ENCODE assay signal across 18 cellular contexts in genomic region chr4:4226606-4227438, GRCh38. TPM values are rescaled to one million over a fixed set of nuclear protein-coding genes. Genes with fewer than 3 reads are reported as not detected.
DNase-seq lines count a peak whose midpoint lies in the region; ATAC-seq and TF ChIP-seq lines count a peak whose summit lies in the region.
"Had no signal": no experiment of that assay in that cellular context is flagged by ENCODE, and none has a peak within 500 bp of the region (broad histone marks: within the 10 kb centered on the region; RNA-seq: fewer than 3 reads in every experiment).

Gene OTOP1 (minus strand): TSS chr4:4226929. CDS start chr4:4226864, 65 bp downstream.

- POLR2A ChIA-PET in CD4-positive, alpha-beta memory T cell (lab: Charles Lee; ENCODE audit: partially characterized antibody) = no interaction called here

- peaks cover 3 to 13% (median 11%) of the 10 kb centered on the region in 4 donors for H3K4me1 Mint-ChIP-seq in CD4-positive, alpha-beta memory T cell
- H3K4me1 Mint-ChIP-seq in endodermal cell (peaks cover 5% of the 10 kb centered on the region), nephron progenitor cell (peaks cover 8% of the 10 kb centered on the region)

- no peak for ATAC-seq in HG03439 (IDR thresholded peaks at IDR 0.05; ENCODE audit: unreplicated experiment)
- ATAC-seq in HG03469 (IDR thresholded peaks at IDR 0.05; ENCODE audit: unreplicated experiment) = no peak
- ATAC-seq: Right ventricle myocardium inferior, T-cell had no signal

- H3K4me3 Mint-ChIP-seq in CD4-positive, alpha-beta memory T cell = peak within 1 kb of the TSS in 5 of 8 donors; percentile 13 to 61 (median 56)
- H3K4me3 Mint-ChIP-seq in endodermal cell (peak within 1 kb of the TSS; percentile 34), nephron progenitor cell (peak within 1 kb of the TSS; percentile 74)
- H3K4me3 Mint-ChIP-seq: activated CD4-positive, alpha-beta memory T cell treated with anti-CD3 and anti-CD28 coated beads for 36 hours; memory B cell had no signal

- no peak for TF ChIP-seq CTCF in endodermal cell (conservative IDR thresholded peaks at IDR 0.05)
- no peak for TF ChIP-seq CTCF in nephron progenitor cell (IDR thresholded peaks at IDR 0.05)

- no peak within 1 kb of the TSS for H3K27ac ChIP-seq in CD4-positive, alpha-beta memory T cell (ENCODE audit: low read depth, low read length)
- no peak within 1 kb of the TSS for H3K27ac ChIP-seq in HUES6 (ENCODE audit: low read depth, low read length)
- no peak within 1 kb of the TSS for H3K27ac ChIP-seq in endodermal cell (ENCODE audit: low read depth, low read length)
- H3K27ac ChIP-seq: esophagus squamous epithelium had no signal

- no peak for DNase-seq in CD4-positive, alpha-beta memory T cell
- DNase-seq in endodermal cell = peak; percentile 50
- DNase-seq in nephron progenitor cell = peak; percentile 14
- DNase-seq in GF-D8 (lab: John Stamatoyannopoulos, UW) = no peak
- DNase-seq in dermis blood vessel endothelial cell = no peak
- DNase-seq: activated CD4-positive, alpha-beta memory T cell treated with anti-CD3 and anti-CD28 coated beads for 36 hours; esophagus squamous epithelium; islet precursor cell; Karpas-422; NCI-H1048; NCI-H2081 treated with DMSO at 0.1 percent for 48 hours; T-cell had no signal

- H3K9me3 ChIP-seq in CD4-positive, alpha-beta memory T cell (ENCODE audit: control insufficient read depth in 1 of 2, low read length in 2 of 2) = no peaks in the 10 kb centered on the region
- H3K9me3 ChIP-seq in HUES6 (ENCODE audit: control insufficient read depth, insufficient read depth, low read depth, low read length) (no peaks in the 10 kb centered on the region), endodermal cell (ENCODE audit: control insufficient read depth, low read length) (no peaks in the 10 kb centered on the region)
- H3K9me3 ChIP-seq: esophagus squamous epithelium had no signal

- H3K9ac ChIP-seq in HUES6 (ENCODE audit: low read length) = no peak within 1 kb of the TSS
- H3K9ac ChIP-seq in endodermal cell (ENCODE audit: extremely low read depth, low read length, poor library complexity, severe bottlenecking) = no peak within 1 kb of the TSS

- no peak within 1 kb of the TSS for H3K4me3 ChIP-seq in CD4-positive, alpha-beta memory T cell (ENCODE audit: low read length in 2 of 2)
- H3K4me3 ChIP-seq in HUES6 (ENCODE audit: low read depth, low read length) (peak within 1 kb of the TSS; percentile 47), endodermal cell (ENCODE audit: low read length) (no peak within 1 kb of the TSS)
- H3K4me3 ChIP-seq: esophagus squamous epithelium had no signal

- H3K9me3 Mint-ChIP-seq in CD4-positive, alpha-beta memory T cell = peaks cover 0 to 10% (median 5%) of the 10 kb centered on the region in 8 donors
- H3K9me3 Mint-ChIP-seq in endodermal cell (no peaks in the 10 kb centered on the region), nephron progenitor cell (peaks cover 30% of the 10 kb centered on the region)
- H3K9me3 Mint-ChIP-seq: activated CD4-positive, alpha-beta memory T cell treated with anti-CD3 and anti-CD28 coated beads for 36 hours; T-cell had no signal

- H3K4me1 ChIP-seq in CD4-positive, alpha-beta memory T cell (ENCODE audit: insufficient read depth, low read length) = no peaks in the 10 kb centered on the region
- no peaks in the 10 kb centered on the region for H3K4me1 ChIP-seq in HUES6 (ENCODE audit: control insufficient read depth, insufficient read depth, low read length)
- no peaks in the 10 kb centered on the region for H3K4me1 ChIP-seq in endodermal cell (ENCODE audit: control insufficient read depth, insufficient read depth, low read length)

- no peak within 1 kb of the TSS for H3K27ac Mint-ChIP-seq in CD4-positive, alpha-beta memory T cell
- H3K27ac Mint-ChIP-seq in endodermal cell (no peak within 1 kb of the TSS), nephron progenitor cell (no peak within 1 kb of the TSS)
- H3K27ac Mint-ChIP-seq: activated CD4-positive, alpha-beta memory T cell treated with anti-CD3 and anti-CD28 coated beads for 36 hours; memory B cell had no signal

- H3K27me3 ChIP-seq in CD4-positive, alpha-beta memory T cell (ENCODE audit: insufficient read depth, low read length) = peaks cover 9% of the 10 kb centered on the region
- H3K27me3 ChIP-seq in HUES6 (ENCODE audit: control insufficient read depth, insufficient read depth, low read length) (peaks cover 91% of the 10 kb centered on the region), endodermal cell (ENCODE audit: control insufficient read depth, insufficient read depth, low read length, poor library complexity, severe bottlenecking) (peaks cover 86% of the 10 kb centered on the region)

- H3K27me3 Mint-ChIP-seq in CD4-positive, alpha-beta memory T cell = peaks cover 41 to 49% of the 10 kb centered on the region in 2 donors
- H3K27me3 Mint-ChIP-seq in endodermal cell (ENCODE audit: insufficient read depth) (peaks cover 98% of the 10 kb centered on the region), nephron progenitor cell (ENCODE audit: low read depth, poor library complexity) (peaks cover 99% of the 10 kb centered on the region)

- no peaks in the 10 kb centered on the region for H3K36me3 Mint-ChIP-seq in CD4-positive, alpha-beta memory T cell
- H3K36me3 Mint-ChIP-seq in endodermal cell (ENCODE audit: low read depth) (no peaks in the 10 kb centered on the region), nephron progenitor cell (ENCODE audit: low read depth) (peaks cover 8% of the 10 kb centered on the region)
- H3K36me3 Mint-ChIP-seq: T-cell had no signal

- intact Hi-C loops in CD4-positive, alpha-beta memory T cell (cut with micrococcal nuclease) = no loop called here

- WGBS in endodermal cell (ENCODE audit: insufficient coverage in 1 of 2, insufficient read length in 1 of 2), 2 experiments = 15 to 22% methylated on average over 7 to 82 of the region's 82 CpGs

- CTCF ChIA-PET in CD4-positive, alpha-beta memory T cell (lab: Charles Lee; ENCODE audit: partially characterized antibody) = no interaction called here

- H3K36me3 ChIP-seq in CD4-positive, alpha-beta memory T cell (ENCODE audit: insufficient read depth, low read length) = no peaks in the 10 kb centered on the region
- H3K36me3 ChIP-seq in HUES6 (ENCODE audit: control insufficient read depth, insufficient read depth, low read length) = no peaks in the 10 kb centered on the region
- H3K36me3 ChIP-seq in endodermal cell (ENCODE audit: control insufficient read depth, insufficient read depth, low read length) = no peaks in the 10 kb centered on the region
- H3K36me3 ChIP-seq: esophagus squamous epithelium had no signal

RNA-seq across cellular contexts. Expression of gene OTOP1, which starts in this region (rescaled TPM):
- not detected for total RNA-seq in CD4-positive, alpha-beta memory T cell
- not detected for polyA plus RNA-seq in CD4-positive, alpha-beta memory T cell
- total RNA-seq in endodermal cell = not detected
- 0.25 TPM for polyA plus RNA-seq in endodermal cell (2013, experiment 1 of 2)
- polyA plus RNA-seq in endodermal cell (2013, experiment 2 of 2) = 0.29 TPM
- not detected in 2 replicates for total RNA-seq in dermis blood vessel endothelial cell
- total RNA-seq: activated CD4-positive, alpha-beta memory T cell treated with anti-CD3 and anti-CD28 coated beads for 36 hours; Right ventricle myocardium inferior; T-cell; ureter had no signal

Comparison
In these comparisons a context has a peak if more than half of its experiments do, and no peak if none do; other contexts are left out.
1. Peak in DNase-seq in endodermal cell; RNA of the gene not detected or under 1 TPM.